15 cellular contexts compared by ENCODE assay signal in genomic region chr1:115262886-115263285, GRCh38.
"Had no signal": no experiment of that assay in that cellular context is flagged by ENCODE, and none has a peak within 500 bp of the region (broad histone marks: within the 10 kb centered on the region; RNA-seq: fewer than 3 reads in every experiment).

No MANE protein-coding gene starts in this region.

- H3K4me3 ChIP-seq: adrenal gland, smooth muscle cell, tibial nerve, vagina had no signal

- H3K36me3 ChIP-seq: adrenal gland, tibial nerve, vagina had no signal

- H3K4me2 ChIP-seq: smooth muscle cell had no signal

- H3K4me1 Mint-ChIP-seq: activated CD4-positive, alpha-beta T cell treated with anti-CD3 and anti-CD28 coated beads for 36 hours; activated naive CD4-positive, alpha-beta T cell treated with anti-CD3 and anti-CD28 coated beads, Interleukin-2, amount 10 ng/mL, durations not matched to agents 7 days and 5 days; memory B cell; natural killer cell; stimulated activated effector memory CD8-positive, alpha-beta T cell treated with anti-CD3 and anti-CD28 coated beads, Interleukin-12 subunit alpha, Interleukin-12 subunit beta, amount 100 ng/mL, for 72 hours had no signal

- DNase-seq: activated CD4-positive, alpha-beta T cell treated with anti-CD3 and anti-CD28 coated beads for 36 hours; activated CD8-positive, alpha-beta T cell treated with anti-CD3 and anti-CD28 coated beads for 36 hours; activated naive CD4-positive, alpha-beta T cell treated with anti-CD3 and anti-CD28 coated beads, Interleukin-2, amount 10 ng/mL, durations not matched to agents 7 days and 5 days; adrenal gland; left colon; natural killer cell; posterior cingulate gyrus; T-helper 9 cell had no signal

- H3K27ac ChIP-seq: adrenal gland, vagina, VCaP had no signal

- H3K27ac Mint-ChIP-seq: activated CD4-positive, alpha-beta T cell treated with anti-CD3 and anti-CD28 coated beads for 36 hours; activated CD8-positive, alpha-beta T cell treated with anti-CD3 and anti-CD28 coated beads for 36 hours; activated naive CD4-positive, alpha-beta T cell treated with anti-CD3 and anti-CD28 coated beads, Interleukin-2, amount 10 ng/mL, durations not matched to agents 7 days and 5 days; brain; memory B cell; natural killer cell; stimulated activated effector memory CD8-positive, alpha-beta T cell treated with anti-CD3 and anti-CD28 coated beads, Interleukin-12 subunit alpha, Interleukin-12 subunit beta, amount 100 ng/mL, for 72 hours had no signal

- H3K36me3 Mint-ChIP-seq: activated naive CD4-positive, alpha-beta T cell treated with anti-CD3 and anti-CD28 coated beads, Interleukin-2, amount 10 ng/mL, durations not matched to agents 7 days and 5 days; brain; memory B cell; natural killer cell; stimulated activated effector memory CD8-positive, alpha-beta T cell treated with anti-CD3 and anti-CD28 coated beads, Interleukin-12 subunit alpha, Interleukin-12 subunit beta, amount 100 ng/mL, for 72 hours had no signal

- H3K27me3 ChIP-seq: adrenal gland, tibial nerve, vagina had no signal

- ATAC-seq: activated CD4-positive, alpha-beta T cell treated with anti-CD3 and anti-CD28 coated beads for 36 hours; activated CD8-positive, alpha-beta T cell treated with anti-CD3 and anti-CD28 coated beads for 36 hours; left colon; natural killer cell; stimulated activated effector memory CD8-positive, alpha-beta T cell treated with anti-CD3 and anti-CD28 coated beads, Interleukin-12 subunit alpha, Interleukin-12 subunit beta, amount 100 ng/mL, for 72 hours had no signal

- H3K4me1 ChIP-seq: adrenal gland, vagina had no signal

- H3K27me3 Mint-ChIP-seq: activated naive CD4-positive, alpha-beta T cell treated with anti-CD3 and anti-CD28 coated beads, Interleukin-2, amount 10 ng/mL, durations not matched to agents 7 days and 5 days had no signal

- H3K4me3 Mint-ChIP-seq: activated CD4-positive, alpha-beta T cell treated with anti-CD3 and anti-CD28 coated beads for 36 hours; activated CD8-positive, alpha-beta T cell treated with anti-CD3 and anti-CD28 coated beads for 36 hours; activated naive CD4-positive, alpha-beta T cell treated with anti-CD3 and anti-CD28 coated beads, Interleukin-2, amount 10 ng/mL, durations not matched to agents 7 days and 5 days; brain; memory B cell; natural killer cell; stimulated activated effector memory CD8-positive, alpha-beta T cell treated with anti-CD3 and anti-CD28 coated beads, Interleukin-12 subunit alpha, Interleukin-12 subunit beta, amount 100 ng/mL, for 72 hours had no signal
